Comparison of ENCODE assay signal across 18 cellular contexts in the genomic region with DNA sequence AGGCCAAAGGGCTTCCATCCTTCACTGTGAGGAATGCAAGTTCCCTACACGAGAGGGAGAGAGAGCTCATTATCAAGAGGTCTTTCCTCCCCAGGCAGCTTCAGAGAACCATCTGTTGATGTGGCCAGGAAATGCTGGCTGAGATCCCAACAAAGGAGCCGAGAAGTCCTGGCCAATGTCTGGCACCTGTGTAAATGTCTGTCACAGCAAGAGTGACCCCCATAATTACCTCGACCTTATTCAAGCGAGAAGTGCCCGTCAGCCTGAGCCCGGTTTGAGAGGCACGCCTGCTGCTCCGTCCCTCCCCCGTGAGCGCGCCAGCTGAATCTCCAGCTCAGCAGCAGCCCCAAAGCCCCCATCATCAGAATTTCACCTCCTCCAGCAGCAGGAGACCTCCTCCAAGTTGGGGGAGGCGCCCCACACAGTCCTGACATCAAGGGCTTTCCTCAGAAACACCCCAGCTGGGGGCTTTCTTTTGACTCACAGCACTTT. TPM values are rescaled to one million over a fixed set of nuclear protein-coding genes. Genes with fewer than 3 reads are reported as not detected.
A peak's percentile ranks its signal among the peaks of the same experiment; 100 is the strongest.
DNase-seq lines count a peak whose midpoint lies in the region; ATAC-seq, FAIRE-seq and TF ChIP-seq lines count a peak whose summit lies in the region.
"Had no signal": no experiment of that assay in that cellular context is flagged by ENCODE, and none has a peak within 500 bp of the region (broad histone marks: within the 10 kb centered on the region; RNA-seq: fewer than 3 reads in every experiment).

No MANE protein-coding gene starts in this region.

- H2AFZ ChIP-seq in keratinocyte (ENCODE audit: control insufficient read depth, low read length) = no peak overlapping the region

- H4K20me1 ChIP-seq in keratinocyte (ENCODE audit: control insufficient read depth, extremely low read depth, insufficient read depth, low read length) = no peaks in the 10 kb centered on the region

- H3K79me2 ChIP-seq in keratinocyte (ENCODE audit: control insufficient read depth, insufficient read depth, low read length) = no peaks in the 10 kb centered on the region

- dilution Hi-C loops in keratinocyte (cut with MboI; ENCODE audit: extremely low pct_ligation_motif_present, low sequenced_read_pairs) = no loop called here

- H3K4me3 ChIP-seq in keratinocyte (ENCODE audit: control insufficient read depth in 2 of 3, extremely low read depth in 1 of 3, insufficient read depth in 2 of 3, low read depth in 1 of 3, low read length in 3 of 3) = no peak overlapping the region
- H3K4me3 ChIP-seq: thyroid gland had no signal

- peaks cover 27% of the 10 kb centered on the region for H3K4me1 ChIP-seq in keratinocyte (ENCODE audit: control insufficient read depth, extremely low read depth, insufficient read depth, low read length)

- H3K9me1 ChIP-seq in keratinocyte (ENCODE audit: control insufficient read depth, extremely low read depth, insufficient read depth, low read length) = no peaks in the 10 kb centered on the region

- no peak for ATAC-seq in HG03520 (IDR thresholded peaks at IDR 0.05; ENCODE audit: unreplicated experiment)
- no peak for ATAC-seq in GM21529 (IDR thresholded peaks at IDR 0.05; ENCODE audit: unreplicated experiment)
- ATAC-seq: activated CD8-positive, alpha-beta memory T cell treated with anti-CD3 and anti-CD28 coated beads, Interleukin-2, amount 10 ng/mL, durations not matched to agents 7 days and 5 days; effector memory CD8-positive, alpha-beta T cell; foreskin keratinocyte had no signal

- H3K9ac ChIP-seq in keratinocyte (ENCODE audit: control insufficient read depth, extremely low read depth, insufficient read depth, low read length) = no peak overlapping the region

- DNase-seq in DMS 273 treated with DMSO at 0.1 percent for 48 hours (lab: John Stamatoyannopoulos, UW) (peak; percentile 64), NCI-H146 (lab: John Stamatoyannopoulos, UW) (peak; percentile 100), RPMI8226 (peak; percentile 79), keratinocyte (ENCODE audit: low read depth, low spot score) (no peak), frontal cortex (ENCODE audit: low spot score in 2 of 2) (no peak), HUDEP-2 (lab: John Stamatoyannopoulos, UW; ENCODE audit: unreplicated experiment in 76 of 76) (no peak)
- DNase-seq: activated CD8-positive, alpha-beta memory T cell treated with anti-CD3 and anti-CD28 coated beads, Interleukin-2, amount 10 ng/mL, durations not matched to agents 7 days and 5 days; activated naive CD4-positive, alpha-beta T cell; brain microvascular endothelial cell; effector memory CD8-positive, alpha-beta T cell; foreskin keratinocyte; MM.1S; thyroid gland; WERI-Rb-1 had no signal

- no peaks in the 10 kb centered on the region for H3K9me3 ChIP-seq in keratinocyte (ENCODE audit: control insufficient read depth, low read depth, low read length)
- H3K9me3 ChIP-seq: thyroid gland had no signal

- H3K4me2 ChIP-seq in keratinocyte (ENCODE audit: control insufficient read depth, extremely low read depth, insufficient read depth, low read depth, low read length) = peak overlapping the region; percentile 13

- no peaks in the 10 kb centered on the region for H3K27me3 ChIP-seq in keratinocyte (ENCODE audit: control insufficient read depth, extremely low read depth, insufficient read depth, low read length)
- H3K27me3 ChIP-seq: foreskin keratinocyte, thyroid gland had no signal

- no peak for FAIRE-seq in keratinocyte (lab: Jason Lieb, UNC)
- FAIRE-seq in frontal cortex (lab: Jason Lieb, UNC) = no peak

- TF ChIP-seq CTCF in keratinocyte (optimal IDR thresholded peaks at IDR 0.05 in 1 of 3, IDR thresholded peaks at IDR 0.05 in 1 of 3, conservative IDR thresholded peaks at IDR 0.05 in 1 of 3; ENCODE audit: extremely low read depth in 1 of 3, insufficient read depth in 2 of 3, low read length in 3 of 3) = no peak

- H3K36me3 ChIP-seq in keratinocyte (ENCODE audit: control insufficient read depth in 2 of 2, extremely low read depth in 1 of 2, insufficient read depth in 2 of 2, low read length in 2 of 2) = no peaks in the 10 kb centered on the region
- H3K36me3 ChIP-seq: brain microvascular endothelial cell, thyroid gland, WERI-Rb-1 had no signal

- H3K27ac ChIP-seq in keratinocyte (ENCODE audit: control insufficient read depth, insufficient read depth, low read length) = no peak overlapping the region
- H3K27ac ChIP-seq: brain microvascular endothelial cell, SK-N-MC, thyroid gland, WERI-Rb-1 had no signal

RNA-seq across cellular contexts. Expression of a gene that starts 48.2 kb away (rescaled TPM):
- 1.4 to 17.2 TPM (median 8.5 TPM) in 3 replicates for polyA plus RNA-seq in keratinocyte
- polyA plus RNA-seq in keratinocyte (2011; ENCODE audit: low read depth) = 1.9 TPM
- polyA plus RNA-seq in keratinocyte (2011; cell fraction: cytosol; rRNA removed) = 3.0 and 3.3 TPM in 2 replicates
- polyA plus RNA-seq in keratinocyte (2011; cell fraction: nucleus; rRNA removed) = 2.6 and 3.5 TPM in 2 replicates
- 2.4 and 10.5 TPM in 2 replicates for polyA plus RNA-seq in keratinocyte (2012; ENCODE audit: low replicate concordance)
- 0.49 to 11.2 TPM (median 4.6 TPM) in 3 replicates for polyA minus RNA-seq in keratinocyte
- 4.8 TPM for polyA minus RNA-seq in keratinocyte (2011; cell fraction: cytosol; rRNA and poly(A)+ RNA removed)
- 0.54 and 3.4 TPM in 2 replicates for polyA minus RNA-seq in keratinocyte (2011; cell fraction: nucleus; rRNA and poly(A)+ RNA removed)
- 10.6 TPM for total RNA-seq in frontal cortex
- total RNA-seq: activated CD8-positive, alpha-beta memory T cell treated with anti-CD3 and anti-CD28 coated beads, Interleukin-2, amount 10 ng/mL, durations not matched to agents 7 days and 5 days; HT-29 had no signal

Comparison
In these comparisons a context has a peak if more than half of its experiments do, and no peak if none do; other contexts are left out.
1. DNase-seq: peak in DMS 273 treated with DMSO at 0.1 percent for 48 hours (single experiment), NCI-H146 (single experiment) and RPMI8226 (single experiment); none in keratinocyte (single experiment), frontal cortex (0 of 2) and HUDEP-2 (0 of 76).